In the genomic region with DNA sequence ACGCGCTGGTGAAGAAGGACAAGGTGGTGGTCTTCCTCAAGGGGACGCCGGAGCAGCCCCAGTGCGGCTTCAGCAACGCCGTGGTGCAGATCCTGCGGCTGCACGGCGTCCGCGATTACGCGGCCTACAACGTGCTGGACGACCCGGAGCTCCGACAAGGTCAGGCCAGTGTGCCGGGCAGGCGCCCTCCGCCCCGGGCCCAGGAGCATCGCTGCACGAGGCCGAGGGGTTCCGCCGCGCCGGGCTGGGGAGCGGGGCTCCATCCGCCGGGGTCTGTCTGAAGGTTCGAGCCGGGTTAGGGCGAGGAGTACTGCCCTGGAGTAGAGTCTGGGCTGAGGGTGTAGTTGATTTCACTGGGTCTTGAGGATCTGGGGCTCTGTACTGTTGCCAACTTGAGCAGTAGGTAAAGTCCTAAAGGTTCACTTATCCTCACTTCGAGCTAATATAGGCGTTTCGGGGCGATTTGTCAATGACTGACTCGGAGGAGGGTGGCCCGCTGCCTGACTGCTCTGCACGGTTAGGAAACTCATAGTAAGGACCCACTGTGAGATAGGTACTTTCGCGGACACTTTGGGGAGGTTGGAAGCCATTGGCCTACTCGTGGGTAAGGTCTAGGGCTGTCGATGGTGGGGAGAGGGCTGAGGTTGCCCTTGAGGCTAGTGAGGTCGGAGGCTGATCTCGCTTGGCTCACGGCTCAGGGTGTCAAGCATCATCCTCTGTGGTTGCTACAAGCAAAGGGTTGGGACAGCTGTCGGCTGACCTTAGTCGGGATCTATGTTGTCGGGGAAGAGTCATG, we compare ENCODE assay signal across 8 cellular contexts. TPM values are rescaled to one million over a fixed set of nuclear protein-coding genes. Genes with fewer than 3 reads are reported as not detected.
DNase-seq lines count a peak whose midpoint lies in the region; ATAC-seq and TF ChIP-seq lines count a peak whose summit lies in the region.

No MANE protein-coding gene starts in this region.

- H3K9me3 ChIP-seq in CD4-positive, alpha-beta T cell (ENCODE audit: control insufficient read depth, low read length) = no peaks in the 10 kb centered on the region
- H3K9me3 ChIP-seq in effector memory CD4-positive, alpha-beta T cell (ENCODE audit: control insufficient read depth, low read length) = no peaks in the 10 kb centered on the region

- no peaks in the 10 kb centered on the region for H3K27me3 ChIP-seq in CD4-positive, alpha-beta T cell (ENCODE audit: control insufficient read depth, insufficient read depth, low read length)
- H3K27me3 ChIP-seq in effector memory CD4-positive, alpha-beta T cell (replicated peaks; ENCODE audit: control insufficient read depth, insufficient read depth, low read length, poor library complexity, severe bottlenecking) = no peaks in the 10 kb centered on the region

- DNase-seq in CD4-positive, alpha-beta T cell = no peak
- peak; percentile 57 for DNase-seq in NCI-H69 (lab: John Stamatoyannopoulos, UW)
- no peak for DNase-seq in effector memory CD4-positive, alpha-beta T cell
- DNase-seq in RPMI8226 = no peak
- DNase-seq in NCI-H526 treated with DMSO at 0.1 percent for 48 hours (lab: John Stamatoyannopoulos, UW) = no peak

- ATAC-seq in CD4-positive, alpha-beta T cell (ENCODE audit: poor library complexity) = no peak
- ATAC-seq in GM21381 (IDR thresholded peaks at IDR 0.05; ENCODE audit: unreplicated experiment) = peak; percentile 2
- no peak for ATAC-seq in activated CD4-positive, CD25-positive, alpha-beta regulatory T cell treated with anti-CD3 and anti-CD28 coated beads, Interleukin-2, amount 50 U/mL, for 24 hours

- no peaks in the 10 kb centered on the region for H3K36me3 ChIP-seq in effector memory CD4-positive, alpha-beta T cell (ENCODE audit: control insufficient read depth, insufficient read depth, low read length)

- H3K27me3 Mint-ChIP-seq in CD4-positive, alpha-beta T cell = no peaks in the 10 kb centered on the region
- H3K27me3 Mint-ChIP-seq in nephron (ENCODE audit: low read depth) = no peaks in the 10 kb centered on the region

- H3K4me3 Mint-ChIP-seq in CD4-positive, alpha-beta T cell = peak overlapping the region; percentile 96
- H3K4me3 Mint-ChIP-seq in nephron = peak overlapping the region; percentile 92 to 97 (median 93)

- H3K4me1 Mint-ChIP-seq in CD4-positive, alpha-beta T cell (ENCODE audit: low read depth) = peaks cover 77% of the 10 kb centered on the region
- H3K4me1 Mint-ChIP-seq in nephron = peaks cover 65% of the 10 kb centered on the region

- H3K9me3 Mint-ChIP-seq in CD4-positive, alpha-beta T cell = no peaks in the 10 kb centered on the region
- no peaks in the 10 kb centered on the region for H3K9me3 Mint-ChIP-seq in nephron

- CTCF ChIA-PET in CD4-positive, alpha-beta T cell (lab: Charles Lee) = interaction anchor here (0.9 to 3.0 kb wide), 3 partner anchors 8 to 93 kb away, joined by 4 to 17 read pairs (median 7); no protein-coding TSS in a partner anchor

- no peak overlapping the region for H3K27ac ChIP-seq in CD4-positive, alpha-beta T cell (ENCODE audit: low read depth, low read length)
- H3K27ac ChIP-seq in effector memory CD4-positive, alpha-beta T cell (ENCODE audit: insufficient read depth, low read length, poor library complexity, severe bottlenecking) = peak overlapping the region; percentile 87

- H3K4me3 ChIP-seq in effector memory CD4-positive, alpha-beta T cell (ENCODE audit: insufficient read depth, low read depth, low read length, poor library complexity, severe bottlenecking) = peak overlapping the region; percentile 73

- intact Hi-C loops in CD4-positive, alpha-beta T cell (cut with DNase I, micrococcal nuclease) = loop anchor here (2.0 to 10.0 kb wide), 4 partner anchors 17 to 221 kb away; a partner anchor contains a TSS

- TF ChIP-seq CTCF in CD4-positive, alpha-beta T cell (IDR thresholded peaks at IDR 0.05) = no peak
- no peak for TF ChIP-seq CTCF in nephron (IDR thresholded peaks at IDR 0.05; ENCODE audit: unreplicated experiment in 3 of 3)

- POLR2A ChIA-PET in CD4-positive, alpha-beta T cell (lab: Charles Lee) = interaction anchor here (0.6 to 4.5 kb wide), 7 partner anchors 11 to 772 kb away, joined by 3 to 45 read pairs (median 4); a partner anchor contains a TSS

- peaks cover 32% of the 10 kb centered on the region for H3K4me1 ChIP-seq in effector memory CD4-positive, alpha-beta T cell (ENCODE audit: control insufficient read depth, insufficient read depth, low read length, poor library complexity, severe bottlenecking)

- H3K27ac Mint-ChIP-seq in CD4-positive, alpha-beta T cell = peak overlapping the region; percentile 57
- peak overlapping the region; percentile 75 to 88 (median 86) for H3K27ac Mint-ChIP-seq in nephron

- H3K36me3 Mint-ChIP-seq in CD4-positive, alpha-beta T cell (ENCODE audit: low read depth) = peaks cover 16% of the 10 kb centered on the region
- no peaks in the 10 kb centered on the region for H3K36me3 Mint-ChIP-seq in nephron (ENCODE audit: low read depth)

RNA-seq across cellular contexts. Expression of a gene that starts 0.6 kb away (rescaled TPM):
- total RNA-seq in CD4-positive, alpha-beta T cell = 10 to 100 TPM; 11.3 to 11.9 TPM

RNA-seq across cellular contexts. Expression of a gene that starts 19.0 kb away (rescaled TPM):
- 10 to 100 TPM; 29.4 to 31.4 TPM for total RNA-seq in CD4-positive, alpha-beta T cell
